ENCODE assay signal across 26 cellular contexts in genomic region chr4:1583051-1583785, GRCh38.
DNase-seq lines count a peak whose midpoint lies in the region; ATAC-seq, FAIRE-seq and TF ChIP-seq lines count a peak whose summit lies in the region.
"Had no signal": no experiment of that assay in that cellular context is flagged by ENCODE, and none has a peak within 500 bp of the region (broad histone marks: within the 10 kb centered on the region; RNA-seq: fewer than 3 reads in every experiment).

No MANE protein-coding gene starts in this region.

- no peaks in the 10 kb centered on the region for H3K36me3 ChIP-seq in CD4-positive, alpha-beta memory T cell (ENCODE audit: insufficient read depth, low read length)
- H3K36me3 ChIP-seq in HEK293 (ENCODE audit: control insufficient read depth in 2 of 2, insufficient read depth in 1 of 2, low read length in 2 of 2) = no peaks in the 10 kb centered on the region
- H3K36me3 ChIP-seq in H1 (ENCODE audit: control insufficient read depth in 2 of 4, insufficient read depth in 4 of 4, low read length in 3 of 4) = no peaks in the 10 kb centered on the region
- H3K36me3 ChIP-seq: tibial nerve had no signal

- H3K18ac ChIP-seq in H1 (ENCODE audit: extremely low read depth, low read length) = no peak overlapping the region

- no peak overlapping the region for H3K4ac ChIP-seq in H1 (replicated peaks; ENCODE audit: insufficient read length, low read depth, low read length)

- TF ChIP-seq POLR2A in H1 (IDR thresholded peaks at IDR 0.05; ENCODE audit: control extremely low read depth in 1 of 2, low read depth in 2 of 2, low read length in 2 of 2) = no peak

- H3K27me3 Mint-ChIP-seq in CD4-positive, alpha-beta memory T cell = no peaks in the 10 kb centered on the region
- peaks cover 0 to 2% (median 0%) of the 10 kb centered on the region in 5 donors for H3K27me3 Mint-ChIP-seq in naive thymus-derived CD8-positive, alpha-beta T cell
- H3K27me3 Mint-ChIP-seq: activated CD4-positive, alpha-beta T cell treated with anti-CD3 and anti-CD28 coated beads for 36 hours; CD4-positive, alpha-beta T cell; stimulated activated naive CD8-positive, alpha-beta T cell treated with anti-CD3 and anti-CD28 coated beads, Interleukin-15, Interleukin-2, amounts not matched to agents 100 ng/mL and 50 ng/mL, for 24 hours had no signal

- H3K9me3 ChIP-seq in CD4-positive, alpha-beta memory T cell (ENCODE audit: control insufficient read depth in 1 of 2, low read length in 2 of 2) = no peaks in the 10 kb centered on the region
- H3K9me3 ChIP-seq in HEK293 (ENCODE audit: control insufficient read depth, insufficient read depth, low read depth, low read length) (no peaks in the 10 kb centered on the region), H1 (ENCODE audit: insufficient read depth in 2 of 2, low read depth in 1 of 2, low read length in 1 of 2) (peaks cover 0 to 6% of the 10 kb centered on the region in 2 experiments; a peak in 1 of 4 replicates)

- H3K4me3 ChIP-seq in CD4-positive, alpha-beta memory T cell (ENCODE audit: low read length in 2 of 2) = no peak overlapping the region
- H3K4me3 ChIP-seq in HEK293 (ENCODE audit: low read depth, low read length) (no peak overlapping the region), H1 (ENCODE audit: extremely low read depth in 1 of 4, insufficient read depth in 2 of 4, low read depth in 3 of 4, low read length in 4 of 4) (no peak overlapping the region), foreskin fibroblast (ENCODE audit: low read depth in 1 of 2, low read length in 2 of 2) (no peak overlapping the region)
- H3K4me3 ChIP-seq: GM23338, skin epidermis, tibial nerve had no signal

- TF ChIP-seq EP300 in H1 (IDR thresholded peaks at IDR 0.05; ENCODE audit: borderline replicate concordance in 1 of 2, low read depth in 2 of 2, low read length in 2 of 2) = no peak

- no peak overlapping the region for H3K9ac ChIP-seq in H1 (replicated peaks in 1 of 4; ENCODE audit: extremely low read depth in 1 of 4, low read depth in 3 of 4, low read length in 3 of 4)

- H3K4me3 Mint-ChIP-seq in CD4-positive, alpha-beta memory T cell = no peak overlapping the region
- no peak overlapping the region for H3K4me3 Mint-ChIP-seq in naive thymus-derived CD8-positive, alpha-beta T cell
- H3K4me3 Mint-ChIP-seq: activated CD4-positive, alpha-beta T cell treated with anti-CD3 and anti-CD28 coated beads for 36 hours; dendritic cell treated with granulocyte-macrophage colony-stimulating factor and Interleukin-4, amounts not matched to agents 40 ng/mL and 50 ng/mL, for 4 days; GM23338; natural killer cell; stimulated activated naive CD8-positive, alpha-beta T cell treated with anti-CD3 and anti-CD28 coated beads, Interleukin-15, Interleukin-2, amounts not matched to agents 100 ng/mL and 50 ng/mL, for 24 hours had no signal

- FAIRE-seq in H1 (lab: Jason Lieb, UNC) = no peak
- FAIRE-seq: GM12891, TTC549 had no signal

- no peak overlapping the region for H2BK5ac ChIP-seq in H1 (ENCODE audit: low read depth, low read length)

- DNase-seq in CD4-positive, alpha-beta memory T cell = peak in 1 of 5 donors; percentile 25
- peak in 1 of 2 experiments; percentile 39 for DNase-seq in H1 (ENCODE audit: low read depth in 1 of 2, low spot score in 2 of 2)
- peak in 1 of 10 donors; percentile 57 for DNase-seq in naive thymus-derived CD8-positive, alpha-beta T cell
- DNase-seq in activated CD4-positive, alpha-beta T cell treated with anti-CD3 and anti-CD28 coated beads for 1 hour = no peak
- no peak for DNase-seq in nucleus accumbens (lab: John Stamatoyannopoulos, UW)
- DNase-seq in foreskin fibroblast = no peak
- DNase-seq: activated CD4-positive, alpha-beta T cell treated with anti-CD3 and anti-CD28 coated beads for 36 hours; DMS79 treated with DMSO at 0.1 percent for 48 hours; mesendoderm; natural killer cell; NCI-H187; NCI-H446 treated with DMSO at 0.1 percent for 48 hours; stimulated activated CD4-positive, alpha-beta T cell treated with anti-CD3 and anti-CD28 coated beads, Interleukin-4, amount 100 ng/mL, for 1 hour; SW 1271 had no signal

- TF ChIP-seq RAD21 in H1 (IDR thresholded peaks at IDR 0.05 in 1 of 2, conservative IDR thresholded peaks at IDR 0.05 in 1 of 2; ENCODE audit: low read depth in 2 of 2, low read length in 2 of 2) = no peak

- no peaks in the 10 kb centered on the region for H3K36me3 Mint-ChIP-seq in CD4-positive, alpha-beta memory T cell
- H3K36me3 Mint-ChIP-seq in naive thymus-derived CD8-positive, alpha-beta T cell = peaks cover 0 to 2% (median 0%) of the 10 kb centered on the region in 3 donors
- H3K36me3 Mint-ChIP-seq: natural killer cell had no signal

- H3K9me3 Mint-ChIP-seq in CD4-positive, alpha-beta memory T cell = peaks cover 0 to 9% (median 2%) of the 10 kb centered on the region in 8 donors
- H3K9me3 Mint-ChIP-seq in naive thymus-derived CD8-positive, alpha-beta T cell = peaks cover 0 to 8% (median 2%) of the 10 kb centered on the region in 9 donors
- H3K9me3 Mint-ChIP-seq: activated T-helper 2 cell treated with anti-CD3 and anti-CD28 coated beads, Interferon-gamma antibody, Interleukin-2, Interleukin-4, amounts not matched to agents 10 μg/mL and 5 μg/mL and 100 μg/mL, durations not matched to agents 14 hours and 24 hours and 36 hours; CD4-positive, alpha-beta T cell; natural killer cell had no signal

- H3K27me3 ChIP-seq in CD4-positive, alpha-beta memory T cell (ENCODE audit: insufficient read depth, low read length) = no peaks in the 10 kb centered on the region
- no peaks in the 10 kb centered on the region; a peak in 2 of 7 replicates for H3K27me3 ChIP-seq in H1 (replicated peaks in 1 of 4; ENCODE audit: control insufficient read depth in 3 of 4, extremely low read depth in 1 of 4, insufficient read depth in 3 of 4, low read length in 3 of 4)

- H2BK12ac ChIP-seq in H1 (ENCODE audit: low read depth, low read length) = peak overlapping the region; percentile 87; the same call in 1 of the 2 replicates

- H2BK15ac ChIP-seq in H1 (ENCODE audit: low read length) = peak overlapping the region; percentile 77; the same call in 1 of the 2 replicates

- no peak overlapping the region for H3K23ac ChIP-seq in H1 (ENCODE audit: insufficient read length)

- H3K4me2 ChIP-seq in H1 (ENCODE audit: insufficient read depth in 1 of 2, low read depth in 2 of 2, low read length in 2 of 2) = no peak overlapping the region
- H3K4me2 ChIP-seq: GM23338 had no signal

- peaks cover 8% of the 10 kb centered on the region; the same call in 1 of the 2 replicates for H3K23me2 ChIP-seq in H1 (ENCODE audit: low read depth, low read length)

- TF ChIP-seq CTCF in HEK293 (tag by site-specific recombination; IDR thresholded peaks at IDR 0.05) (no peak), H1 (IDR thresholded peaks at IDR 0.05; ENCODE audit: control extremely low read depth in 1 of 3, insufficient read depth in 1 of 3, low read depth in 1 of 3, low read length in 3 of 3) (no peak), foreskin fibroblast (IDR thresholded peaks at IDR 0.05; ENCODE audit: low read depth, low read length) (no peak)

- no peaks in the 10 kb centered on the region for H3K79me2 ChIP-seq in H1 (ENCODE audit: control insufficient read depth in 1 of 2, insufficient read depth in 2 of 2, low read length in 2 of 2)

- no peaks in the 10 kb centered on the region for H4K20me1 ChIP-seq in H1 (replicated peaks in 1 of 2; ENCODE audit: control insufficient read depth in 1 of 2, insufficient read depth in 2 of 2, low read length in 2 of 2)

- no peak overlapping the region for H2BK120ac ChIP-seq in H1 (replicated peaks; ENCODE audit: low read depth, low read length)

- POLR2A ChIA-PET in CD4-positive, alpha-beta memory T cell (lab: Charles Lee; ENCODE audit: partially characterized antibody) = interaction anchor here (1.9 kb wide), 1 partner anchor 22 kb away, joined by 4 read pairs; no protein-coding TSS in a partner anchor
- POLR2A ChIA-PET in HEK293 (lab: Yijun Ruan, JAX) = no interaction called here
- POLR2A ChIA-PET in H1 (lab: Charles Lee; ENCODE audit: partially characterized antibody) = no interaction called here
- POLR2A ChIA-PET in naive thymus-derived CD8-positive, alpha-beta T cell (lab: Charles Lee) = no interaction called here

- H2BK20ac ChIP-seq in H1 (ENCODE audit: low read length) = no peak overlapping the region

- no peak overlapping the region for H2AK5ac ChIP-seq in H1 (ENCODE audit: low read depth, low read length)

- 91% methylated on average over 15 of the region's 15 CpGs; no CpG with 5 or more reads in 1 of the 2 experiments for WGBS in H1 (ENCODE audit: extremely low coverage in 1 of 2, insufficient coverage in 1 of 2, insufficient read length in 1 of 2, insufficient replicate concordance in 2 of 2, low coverage in 1 of 2, low lambda C conversion rate in 2 of 2, missing lambda C conversion rate in 1 of 2), 2 experiments

- ATAC-seq in naive thymus-derived CD8-positive, alpha-beta T cell = no peak
- ATAC-seq: activated CD4-positive, alpha-beta T cell treated with anti-CD3 and anti-CD28 coated beads for 36 hours; GM23338; natural killer cell had no signal

- H4K5ac ChIP-seq in H1 (ENCODE audit: insufficient read length, low read depth, low read length) = no peak overlapping the region

- H4K91ac ChIP-seq in H1 (replicated peaks; ENCODE audit: insufficient read length, low read length) = no peak overlapping the region

- H3K27ac ChIP-seq in CD4-positive, alpha-beta memory T cell (ENCODE audit: low read depth, low read length) = no peak overlapping the region
- H3K27ac ChIP-seq in HEK293 (ENCODE audit: extremely low read depth, low read depth, low read length) = no peak overlapping the region
- no peak overlapping the region for H3K27ac ChIP-seq in H1 (ENCODE audit: low read depth, low read length)
- H3K27ac ChIP-seq: RWPE1, skin epidermis, tibial nerve had no signal

- intact Hi-C loops in CD4-positive, alpha-beta memory T cell (cut with micrococcal nuclease) = loop anchor here (10.0 kb wide), 1 partner anchor 1492 kb away; the partner anchor contains the start of genes HTT and HTT-AS

- no peak overlapping the region for H3K14ac ChIP-seq in H1 (ENCODE audit: insufficient read length)

- CTCF ChIA-PET in CD4-positive, alpha-beta memory T cell (lab: Charles Lee; ENCODE audit: partially characterized antibody) = no interaction called here
- CTCF ChIA-PET in HEK293 (lab: Yijun Ruan, JAX) = no interaction called here
- CTCF ChIA-PET in H1 (lab: Charles Lee; ENCODE audit: partially characterized antibody) = interaction anchor here (1.0 to 1.9 kb wide), 3 partner anchors 8 to 227 kb away, joined by 3 to 5 read pairs (median 3); no protein-coding TSS in a partner anchor

- no peak overlapping the region; the same call in 1 of the 2 replicates for H4K8ac ChIP-seq in H1 (ENCODE audit: extremely low read depth, insufficient read depth, low read length)

- peak overlapping the region in 5 of 7 donors; percentile 19 to 86 (median 66) for H3K27ac Mint-ChIP-seq in CD4-positive, alpha-beta memory T cell
- peak overlapping the region in 9 of 10 donors; percentile 13 to 87 (median 56) for H3K27ac Mint-ChIP-seq in naive thymus-derived CD8-positive, alpha-beta T cell
- H3K27ac Mint-ChIP-seq: activated CD4-positive, alpha-beta T cell treated with anti-CD3 and anti-CD28 coated beads for 36 hours; activated T-helper 2 cell treated with anti-CD3 and anti-CD28 coated beads, Interferon-gamma antibody, Interleukin-2, Interleukin-4, amounts not matched to agents 10 μg/mL and 5 μg/mL and 100 μg/mL, durations not matched to agents 14 hours and 24 hours and 36 hours; GM23338; progenitor cell of endocrine pancreas; stimulated activated naive CD8-positive, alpha-beta T cell treated with anti-CD3 and anti-CD28 coated beads, Interleukin-15, Interleukin-2, amounts not matched to agents 100 ng/mL and 50 ng/mL, for 24 hours had no signal

- no peak overlapping the region for H2AFZ ChIP-seq in H1 (ENCODE audit: low read length)
- H2AFZ ChIP-seq: GM23338 had no signal

- peaks cover 0 to 7% (median 4%) of the 10 kb centered on the region in 4 donors for H3K4me1 Mint-ChIP-seq in CD4-positive, alpha-beta memory T cell
- peaks cover 3 to 11% (median 7%) of the 10 kb centered on the region in 4 donors for H3K4me1 Mint-ChIP-seq in naive thymus-derived CD8-positive, alpha-beta T cell

- H3K56ac ChIP-seq in H1 (replicated peaks; ENCODE audit: insufficient read length, low read depth, low read length) = no peak overlapping the region

- peaks cover 4% of the 10 kb centered on the region for H3K4me1 ChIP-seq in CD4-positive, alpha-beta memory T cell (ENCODE audit: insufficient read depth, low read length)
- H3K4me1 ChIP-seq in HEK293 (ENCODE audit: control insufficient read depth, insufficient read depth, low read length) = no peaks in the 10 kb centered on the region
- H3K4me1 ChIP-seq in H1 (replicated peaks in 1 of 4; ENCODE audit: control insufficient read depth in 3 of 4, insufficient read depth in 4 of 4, low read length in 3 of 4) = peaks cover 0 to 3% (median 2%) of the 10 kb centered on the region in 4 experiments; a peak in 6 of 7 replicates

- H3K79me1 ChIP-seq in H1 (ENCODE audit: low read depth, low read length) = no peaks in the 10 kb centered on the region
